28 cellular contexts compared by ENCODE assay signal in the genomic region with DNA sequence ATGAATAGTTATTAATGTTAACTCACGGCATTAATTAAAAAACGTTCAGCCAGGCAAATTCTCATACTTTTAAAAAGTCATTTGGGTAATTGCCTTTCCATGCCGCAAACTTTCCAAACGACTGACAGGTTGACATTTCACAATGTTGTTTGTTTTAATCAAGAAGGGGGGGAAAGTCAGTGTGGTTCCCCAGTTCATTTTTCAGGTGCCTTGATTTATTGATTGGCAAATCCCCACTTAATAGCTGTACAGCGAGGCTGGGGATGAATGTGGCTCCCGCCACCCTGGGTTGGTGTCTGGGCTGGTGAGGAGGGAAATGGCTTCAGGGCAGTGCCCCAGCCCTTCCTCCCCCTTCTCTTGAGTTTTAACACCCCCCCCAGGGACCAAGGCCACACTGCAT.
DNase-seq lines count a peak whose midpoint lies in the region; ATAC-seq, FAIRE-seq and TF ChIP-seq lines count a peak whose summit lies in the region.
"Had no signal": no experiment of that assay in that cellular context is flagged by ENCODE, and none has a peak within 500 bp of the region (broad histone marks: within the 10 kb centered on the region; RNA-seq: fewer than 3 reads in every experiment).

No MANE protein-coding gene starts in this region.

- peak overlapping the region; percentile 21 for H3K27ac Mint-ChIP-seq in nephron progenitor cell
- H3K27ac Mint-ChIP-seq: CD14-positive monocyte; CD4-positive, alpha-beta memory T cell; CD4-positive, CD25-positive, alpha-beta regulatory T cell; CD8-positive, alpha-beta memory T cell had no signal

- H4K20me1 ChIP-seq in HepG2 (ENCODE audit: insufficient read depth, low read length): no peaks in the 10 kb centered on the region
- H4K20me1 ChIP-seq: BLaER1 had no signal

- H3K27me3 ChIP-seq in HepG2 (ENCODE audit: control insufficient read depth in 1 of 2, insufficient read depth in 2 of 2, low read length in 2 of 2) (no peaks in the 10 kb centered on the region), right lobe of liver (no peaks in the 10 kb centered on the region), spleen (replicated peaks in 1 of 7) (peaks cover 0 to 4% (median 0%) of the 10 kb centered on the region in 7 donors)
- H3K27me3 ChIP-seq: BE2C, BLaER1 had no signal

- in situ Hi-C loops in HepG2 (cut with HindIII; ENCODE audit: extremely low pct_ligation_motif_present, low pct_unique_long_range_greater_than_20kb): no loop called here

- H3K36me3 Mint-ChIP-seq in nephron progenitor cell (ENCODE audit: low read depth): no peaks in the 10 kb centered on the region
- H3K36me3 Mint-ChIP-seq: CD14-positive monocyte; CD4-positive, alpha-beta memory T cell; CD4-positive, CD25-positive, alpha-beta regulatory T cell; CD8-positive, alpha-beta memory T cell had no signal

- no peak overlapping the region for H2AFZ ChIP-seq in HepG2 (ENCODE audit: low read length)

- H3K79me2 ChIP-seq in HepG2 (ENCODE audit: insufficient read depth, low read length): peaks cover 96% of the 10 kb centered on the region

- TF ChIP-seq POLR2A in HepG2 (IDR thresholded peaks at IDR 0.05; ENCODE audit: insufficient read depth in 1 of 2, low read depth in 2 of 2, low read length in 2 of 2) (no peak), right lobe of liver (IDR thresholded peaks at IDR 0.05) (no peak), spleen (IDR thresholded peaks at IDR 0.05) (no peak)

- H3K36me3 ChIP-seq in HepG2 (replicated peaks in 1 of 2; ENCODE audit: control insufficient read depth in 1 of 2, insufficient read depth in 2 of 2, low read length in 2 of 2) (peaks cover 0 to 6% of the 10 kb centered on the region in 2 experiments; a peak in 3 of 5 replicates), right lobe of liver (no peaks in the 10 kb centered on the region), spleen (no peaks in the 10 kb centered on the region)
- H3K36me3 ChIP-seq: BE2C, BLaER1 had no signal

- H3K27me3 Mint-ChIP-seq in nephron progenitor cell (ENCODE audit: low read depth, poor library complexity): peaks cover 3% of the 10 kb centered on the region

- H3K27ac ChIP-seq in HepG2 (ENCODE audit: extremely low read length, insufficient read depth, low read length) (no peak overlapping the region), right lobe of liver (no peak overlapping the region), spleen (no peak overlapping the region)
- H3K27ac ChIP-seq: BLaER1 had no signal

- H3K9me3 Mint-ChIP-seq in nephron progenitor cell: peaks cover 9% of the 10 kb centered on the region

- DNase-seq in HepG2 (ENCODE audit: low spot score) (no peak), right lobe of liver (no peak), nephron progenitor cell (no peak), spleen (peak; percentile 21), OCI-M2 (lab: John Stamatoyannopoulos, UW; ENCODE audit: unreplicated experiment) (no peak)
- DNase-seq in activated CD8-positive, alpha-beta memory T cell treated with anti-CD3 and anti-CD28 coated beads, Interleukin-2, amount 50 U/mL, for 48 hours: no peak
- DNase-seq: 8988T; ACHN; BE2C; C1 segment of cervical spinal cord; CD4-positive, alpha-beta memory T cell; CD4-positive, CD25-positive, alpha-beta regulatory T cell; CD8-positive, alpha-beta memory T cell; COR-L47; DMS 273 treated with DMSO at 0.1 percent for 48 hours; DMS153; DMS53; DMS79; DND-41; EL; GDM1 had no signal

- H3K4me3 Mint-ChIP-seq in nephron progenitor cell: no peak overlapping the region
- H3K4me3 Mint-ChIP-seq: CD14-positive monocyte; CD4-positive, alpha-beta memory T cell; CD4-positive, CD25-positive, alpha-beta regulatory T cell; CD8-positive, alpha-beta memory T cell had no signal

- peaks cover 96% of the 10 kb centered on the region for H3K4me1 ChIP-seq in HepG2 (ENCODE audit: insufficient read depth, low read length)
- no peaks in the 10 kb centered on the region for H3K4me1 ChIP-seq in right lobe of liver
- H3K4me1 ChIP-seq in spleen: no peaks in the 10 kb centered on the region
- H3K4me1 ChIP-seq: BE2C had no signal

- TF ChIP-seq RAD21 in HepG2 (CRISPR knock-in tag; IDR thresholded peaks at IDR 0.05): no peak

- TF ChIP-seq EP300 in HepG2 (IDR thresholded peaks at IDR 0.05; ENCODE audit: low read depth in 2 of 2, low read length in 2 of 2): no peak
- no peak for TF ChIP-seq EP300 in HepG2 (CRISPR knock-in tag; IDR thresholded peaks at IDR 0.05; ENCODE audit: borderline replicate concordance)

- no peak overlapping the region for H3K4me2 ChIP-seq in HepG2 (ENCODE audit: low read depth, low read length)
- H3K4me2 ChIP-seq: BLaER1 had no signal

- no peak for FAIRE-seq in HepG2 (lab: Jason Lieb, UNC)
- FAIRE-seq: A204.1, GM12878, GM12892, GM18507, GM19239 had no signal

- intact Hi-C loops in HepG2 (cut with micrococcal nuclease; ENCODE audit: unreplicated experiment) (no loop called here), right lobe of liver (cut with DNase I) (no loop called here), spleen (cut with DNase I; ENCODE audit: low total_unique reads) (no loop called here)

- H3K4me3 ChIP-seq in HepG2 (replicated peaks in 1 of 3; ENCODE audit: insufficient read depth in 1 of 3, low read depth in 2 of 3, low read length in 3 of 3) (no peak overlapping the region), right lobe of liver (no peak overlapping the region), spleen (no peak overlapping the region)
- H3K4me3 ChIP-seq: BLaER1, GM12878 had no signal

- no peaks in the 10 kb centered on the region for H3K9me3 ChIP-seq in HepG2 (ENCODE audit: low read length)
- no peaks in the 10 kb centered on the region for H3K9me3 ChIP-seq in right lobe of liver
- peaks cover 0 to 10% (median 0%) of the 10 kb centered on the region in 8 donors for H3K9me3 ChIP-seq in spleen
- H3K9me3 ChIP-seq: BE2C had no signal

- CTCF ChIA-PET in HepG2 (lab: Yijun Ruan, JAX; ENCODE audit: low intra/inter-chr PET ratio, low total read pairs): no interaction called here

- peaks cover 21% of the 10 kb centered on the region for H3K4me1 Mint-ChIP-seq in nephron progenitor cell
- H3K4me1 Mint-ChIP-seq: CD14-positive monocyte; CD4-positive, CD25-positive, alpha-beta regulatory T cell; CD8-positive, alpha-beta memory T cell had no signal

- no peak overlapping the region for H3K9ac ChIP-seq in HepG2 (ENCODE audit: insufficient read depth, low read depth, low read length)
- H3K9ac ChIP-seq: BLaER1 had no signal

- 82% methylated on average over 6 of the region's 6 CpGs for WGBS in HepG2 (ENCODE audit: low lambda C conversion rate)
- 44% methylated on average over 6 of the region's 6 CpGs for WGBS in right lobe of liver (ENCODE audit: insufficient coverage, low coverage, low lambda C conversion rate, missing lambda C conversion rate)
- 82 to 92% (median 86%) methylated on average over 6 of the region's 6 CpGs for WGBS in spleen, 5 donors

- TF ChIP-seq CTCF in HepG2 (CRISPR knock-in tag; IDR thresholded peaks at IDR 0.05): no peak
- no peak for TF ChIP-seq CTCF in right lobe of liver (IDR thresholded peaks at IDR 0.05)
- no peak for TF ChIP-seq CTCF in nephron progenitor cell (IDR thresholded peaks at IDR 0.05)
- no peak for TF ChIP-seq CTCF in spleen (IDR thresholded peaks at IDR 0.05 in 8 of 11, conservative IDR thresholded peaks at IDR 0.05 in 3 of 11)

- POLR2A ChIA-PET in HepG2 (lab: Yijun Ruan, JAX): interaction anchor here (1.2 kb wide), 1 partner anchor 8 kb away, joined by 4 read pairs; no protein-coding TSS in a partner anchor

- ATAC-seq in HepG2 (no peak), right lobe of liver (no peak)
- ATAC-seq: GM12878 had no signal

- no TSS peak for BruUV-seq in HepG2 (replicated peaks; lab: Mats Ljungman, UMichigan)

TF ChIP-seq in HepG2, 621 proteins besides CTCF, POLR2A, EP300 and RAD21 (continues in another document):
- peak; percentile 30; the same call in 1 of the 2 replicates for TF ChIP-seq FOXA3 (CRISPR knock-in tag; IDR thresholded peaks at IDR 0.05)
- TF ChIP-seq, protein P1, sequence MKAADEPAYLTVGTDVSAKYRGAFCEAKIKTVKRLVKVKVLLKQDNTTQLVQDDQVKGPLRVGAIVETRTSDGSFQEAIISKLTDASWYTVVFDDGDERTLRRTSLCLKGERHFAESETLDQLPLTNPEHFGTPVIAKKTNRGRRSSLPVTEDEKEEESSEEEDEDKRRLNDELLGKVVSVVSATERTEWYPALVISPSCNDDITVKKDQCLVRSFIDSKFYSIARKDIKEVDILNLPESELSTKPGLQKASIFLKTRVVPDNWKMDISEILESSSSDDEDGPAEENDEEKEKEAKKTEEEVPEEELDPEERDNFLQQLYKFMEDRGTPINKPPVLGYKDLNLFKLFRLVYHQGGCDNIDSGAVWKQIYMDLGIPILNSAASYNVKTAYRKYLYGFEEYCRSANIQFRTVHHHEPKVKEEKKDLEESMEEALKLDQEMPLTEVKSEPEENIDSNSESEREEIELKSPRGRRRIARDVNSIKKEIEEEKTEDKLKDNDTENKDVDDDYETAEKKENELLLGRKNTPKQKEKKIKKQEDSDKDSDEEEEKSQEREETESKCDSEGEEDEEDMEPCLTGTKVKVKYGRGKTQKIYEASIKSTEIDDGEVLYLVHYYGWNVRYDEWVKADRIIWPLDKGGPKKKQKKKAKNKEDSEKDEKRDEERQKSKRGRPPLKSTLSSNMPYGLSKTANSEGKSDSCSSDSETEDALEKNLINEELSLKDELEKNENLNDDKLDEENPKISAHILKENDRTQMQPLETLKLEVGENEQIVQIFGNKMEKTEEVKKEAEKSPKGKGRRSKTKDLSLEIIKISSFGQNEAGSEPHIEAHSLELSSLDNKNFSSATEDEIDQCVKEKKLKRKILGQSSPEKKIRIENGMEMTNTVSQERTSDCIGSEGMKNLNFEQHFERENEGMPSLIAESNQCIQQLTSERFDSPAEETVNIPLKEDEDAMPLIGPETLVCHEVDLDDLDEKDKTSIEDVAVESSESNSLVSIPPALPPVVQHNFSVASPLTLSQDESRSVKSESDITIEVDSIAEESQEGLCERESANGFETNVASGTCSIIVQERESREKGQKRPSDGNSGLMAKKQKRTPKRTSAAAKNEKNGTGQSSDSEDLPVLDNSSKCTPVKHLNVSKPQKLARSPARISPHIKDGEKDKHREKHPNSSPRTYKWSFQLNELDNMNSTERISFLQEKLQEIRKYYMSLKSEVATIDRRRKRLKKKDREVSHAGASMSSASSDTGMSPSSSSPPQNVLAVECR (CRISPR knock-in tag; IDR thresholded peaks at IDR 0.05; ENCODE audit: borderline replicate concordance): 0 out of 2 replicates have a peak, but pooled peaks have one; percentile 17
- TF ChIP-seq, protein P2, sequence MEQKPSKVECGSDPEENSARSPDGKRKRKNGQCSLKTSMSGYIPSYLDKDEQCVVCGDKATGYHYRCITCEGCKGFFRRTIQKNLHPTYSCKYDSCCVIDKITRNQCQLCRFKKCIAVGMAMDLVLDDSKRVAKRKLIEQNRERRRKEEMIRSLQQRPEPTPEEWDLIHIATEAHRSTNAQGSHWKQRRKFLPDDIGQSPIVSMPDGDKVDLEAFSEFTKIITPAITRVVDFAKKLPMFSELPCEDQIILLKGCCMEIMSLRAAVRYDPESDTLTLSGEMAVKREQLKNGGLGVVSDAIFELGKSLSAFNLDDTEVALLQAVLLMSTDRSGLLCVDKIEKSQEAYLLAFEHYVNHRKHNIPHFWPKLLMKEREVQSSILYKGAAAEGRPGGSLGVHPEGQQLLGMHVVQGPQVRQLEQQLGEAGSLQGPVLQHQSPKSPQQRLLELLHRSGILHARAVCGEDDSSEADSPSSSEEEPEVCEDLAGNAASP (CRISPR knock-in tag; IDR thresholded peaks at IDR 0.05; ENCODE audit: borderline replicate concordance): no peak
- no peak for TF ChIP-seq ZNF205 (CRISPR knock-in tag; IDR thresholded peaks at IDR 0.05)
